Comparison of ENCODE assay signal across 3 cellular contexts in genomic region chr10:131318791-131319190, GRCh38. TPM values are rescaled to one million over a fixed set of nuclear protein-coding genes. Genes with fewer than 3 reads are reported as not detected.
"Had no signal": no experiment of that assay in that cellular context is flagged by ENCODE, and none has a peak within 500 bp of the region (broad histone marks: within the 10 kb centered on the region; RNA-seq: fewer than 3 reads in every experiment).

No MANE protein-coding gene starts in this region.

- DNase-seq: GDM1, GF-D8 had no signal

- H3K4me3 ChIP-seq: GM12878 had no signal

RNA-seq across cellular contexts. Expression of gene TCERG1L, which starts 7.3 kb away (rescaled TPM):
- total RNA-seq: GM12878 had no signal
- polyA plus RNA-seq: GM12878 had no signal
